In the genomic region with DNA sequence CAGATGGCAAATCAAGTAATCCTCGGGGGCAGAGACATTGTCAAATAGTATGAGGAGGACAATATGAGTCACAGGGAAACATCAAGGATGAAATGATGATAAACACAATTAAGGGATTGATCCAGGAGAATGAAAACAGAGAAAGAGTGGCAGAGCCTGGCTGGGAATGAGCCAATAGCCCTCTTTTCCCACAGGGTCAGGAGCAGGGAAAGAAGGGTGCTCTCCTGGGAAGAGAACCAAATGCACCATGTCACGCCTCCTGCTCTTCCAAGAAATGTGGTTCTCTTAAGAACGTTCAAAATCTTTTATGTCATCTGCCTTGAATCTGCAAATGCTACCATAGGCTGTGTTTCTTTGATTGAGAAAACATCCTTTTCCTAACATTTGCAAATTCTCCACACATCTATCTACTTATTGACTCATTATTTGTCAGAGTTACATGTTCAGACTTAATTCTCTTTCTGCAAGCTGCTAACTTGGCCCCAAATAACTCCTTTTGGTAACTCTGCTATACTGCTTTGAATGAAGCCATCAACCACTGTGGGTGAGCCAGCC, we compare ENCODE assay signal across 11 cellular contexts. TPM values are rescaled to one million over a fixed set of nuclear protein-coding genes. Genes with fewer than 3 reads are reported as not detected.
DNase-seq lines count a peak whose midpoint lies in the region; ATAC-seq and TF ChIP-seq lines count a peak whose summit lies in the region.
"Had no signal": no experiment of that assay in that cellular context is flagged by ENCODE, and none has a peak within 500 bp of the region (broad histone marks: within the 10 kb centered on the region; RNA-seq: fewer than 3 reads in every experiment).

No MANE protein-coding gene starts in this region.

- in situ Hi-C loops in KBM-7 (cut with MboI; ENCODE audit: low pct_unique_long_range_greater_than_20kb, low sequenced_read_pairs): no loop called here

- H3K27me3 ChIP-seq in heart left ventricle (no peaks in the 10 kb centered on the region), tibial nerve (no peaks in the 10 kb centered on the region)
- H3K27me3 ChIP-seq: ascending aorta had no signal

- intact Hi-C loops in heart left ventricle (cut with DNase I) (loop anchor here in 3 of 10 donors (5.0 to 10.0 kb wide), 3 partner anchors 48 to 75 kb away; partner anchors contain the start of gene HIPK2 (in 2 of the 3)), Right ventricle myocardium inferior (cut with DNase I) (no loop called here)

- ATAC-seq in heart left ventricle (no peak), Right ventricle myocardium inferior (no peak), HG02973 (IDR thresholded peaks at IDR 0.05; ENCODE audit: unreplicated experiment) (no peak)

- TF ChIP-seq POLR2A in heart left ventricle (IDR thresholded peaks at IDR 0.05) (no peak), tibial nerve (IDR thresholded peaks at IDR 0.05) (no peak)

- 53 to 65% (median 63%) methylated on average over 3 of the region's 3 CpGs for WGBS in heart left ventricle, 4 donors
- 62 to 77% methylated on average over 3 of the region's 3 CpGs for WGBS in tibial nerve, 2 donors

- TF ChIP-seq CTCF in heart left ventricle (IDR thresholded peaks at IDR 0.05) (no peak), VCaP (conservative IDR thresholded peaks at IDR 0.05) (no peak), fibroblast of villous mesenchyme (IDR thresholded peaks at IDR 0.05; ENCODE audit: insufficient read depth, low read depth, low read length) (no peak), tibial nerve (IDR thresholded peaks at IDR 0.05) (no peak)

- H3K4me1 ChIP-seq in heart left ventricle: peaks cover 28 to 90% (median 65%) of the 10 kb centered on the region in 12 donors
- H3K4me1 ChIP-seq in tibial nerve: peaks cover 0 to 57% (median 33%) of the 10 kb centered on the region in 4 donors

- no peak for TF ChIP-seq EP300 in tibial nerve (IDR thresholded peaks at IDR 0.05)

- H3K9me3 ChIP-seq in heart left ventricle: no peaks in the 10 kb centered on the region
- no peaks in the 10 kb centered on the region for H3K9me3 ChIP-seq in tibial nerve
- H3K9me3 ChIP-seq: ascending aorta had no signal

- H3K36me3 ChIP-seq in heart left ventricle (peaks cover 0 to 6% (median 0%) of the 10 kb centered on the region in 9 donors), tibial nerve (peaks cover 0 to 7% (median 0%) of the 10 kb centered on the region in 3 donors)
- H3K36me3 ChIP-seq: ascending aorta had no signal

- peak overlapping the region in 11 of 12 donors; percentile 26 to 97 (median 59) for H3K27ac ChIP-seq in heart left ventricle
- H3K27ac ChIP-seq in VCaP: peak overlapping the region; percentile 89
- peak overlapping the region in 3 of 4 donors; percentile 32 to 69 (median 60) for H3K27ac ChIP-seq in tibial nerve

- DNase-seq in heart left ventricle (no peak), Right ventricle myocardium inferior (ENCODE audit: missing footprints) (no peak), fibroblast of villous mesenchyme (ENCODE audit: low read depth) (peak; percentile 64), tibial nerve (ENCODE audit: low spot score in 2 of 2) (no peak), KBM-7 (no peak), MV-4-11 (lab: John Stamatoyannopoulos, UW) (no peak)
- DNase-seq: activated CD4-positive, alpha-beta T cell treated with anti-CD3 and anti-CD28 coated beads, Interleukin-2, amount 50 U/mL, for 1 hour; hypothalamus had no signal

- no peak overlapping the region for H3K4me3 ChIP-seq in heart left ventricle
- no peak overlapping the region for H3K4me3 ChIP-seq in fibroblast of villous mesenchyme (ENCODE audit: low read depth, low read length)
- no peak overlapping the region for H3K4me3 ChIP-seq in tibial nerve
- H3K4me3 ChIP-seq: ascending aorta had no signal

RNA-seq across cellular contexts. Expression of gene HIPK2, which starts 50.6 kb away (rescaled TPM):
- 100 to 1,000 TPM; 102 to 244 (median 143) TPM for total RNA-seq in heart left ventricle
- polyA plus RNA-seq in heart left ventricle: 100 to 1,000 TPM in 1 of 2 donors, 10 to 100 TPM in 1; 43.2 to 205 TPM
- 97.8 TPM for total RNA-seq in Right ventricle myocardium inferior
- total RNA-seq in fibroblast of villous mesenchyme: 7.1 and 7.3 TPM in 2 replicates
- total RNA-seq in tibial nerve: 10 to 100 TPM; 24.9 to 41.1 (median 29.7) TPM
